ENCODE assay signal across 32 cellular contexts in genomic region chr10:111373696-111374095, GRCh38.
"Had no signal": no experiment of that assay in that cellular context is flagged by ENCODE, and none has a peak within 500 bp of the region (broad histone marks: within the 10 kb centered on the region; RNA-seq: fewer than 3 reads in every experiment).

No MANE protein-coding gene starts in this region.

- FAIRE-seq: astrocyte, bronchial epithelial cell had no signal

- H3K9me3 ChIP-seq: adrenal gland, ascending aorta, body of pancreas, breast epithelium had no signal

- DNase-seq: activated effector memory CD4-positive, alpha-beta T cell treated with anti-CD3 and anti-CD28 coated beads, Interleukin-2, amount 50 U/mL, for 16 hours; activated effector memory CD4-positive, alpha-beta T cell treated with Interleukin-2 at 50 U/mL for 16 hours; activated gamma-delta T cell; activated gamma-delta T cell treated with Interleukin-2 at 50 U/mL for 16 hours; activated naive CD4-positive, alpha-beta T cell; activated naive CD4-positive, alpha-beta T cell treated with anti-CD3 and anti-CD28 coated beads for 36 hours; activated naive CD4-positive, alpha-beta T cell treated with anti-CD3 and anti-CD28 coated beads, Interleukin-2, amount 10 ng/mL, durations not matched to agents 7 days and 5 days; activated naive CD4-positive, alpha-beta T cell treated with anti-CD3 and anti-CD28 coated beads, Interleukin-2, amount 50 U/mL, for 16 hours; activated naive CD4-positive, alpha-beta T cell treated with Interleukin-2 at 50 U/mL for 16 hours; activated naive CD8-positive, alpha-beta T cell treated with anti-CD3 and anti-CD28 coated beads for 36 hours; activated naive CD8-positive, alpha-beta T cell treated with anti-CD3 and anti-CD28 coated beads, Interleukin-2, amount 10 ng/mL, durations not matched to agents 7 days and 5 days; activated naive CD8-positive, alpha-beta T cell treated with anti-CD3 and anti-CD28 coated beads, Interleukin-2, amount 50 U/mL, for 24 hours; activated T-cell treated with anti-CD3 and anti-CD28 coated beads, Interleukin-2, amount 50 U/mL, for 1 hour; activated T-cell treated with anti-CD3 and anti-CD28 coated beads, Interleukin-2, amount 50 U/mL, for 24 hours; activated T-cell treated with anti-CD3 and anti-CD28 coated beads, Interleukin-2, amount 50 U/mL, for 4 hours; activated T-cell treated with anti-CD3 and anti-CD28 coated beads, Interleukin-2, amount 50 U/mL, for 48 hours; activated T-cell treated with anti-CD3 and anti-CD28 coated beads, Interleukin-2, amount 50 U/mL, for 72 hours; adrenal gland; amniotic stem cell; amygdala; anterior cingulate cortex; aorta; body of pancreas; brain microvascular endothelial cell; central memory CD4-positive, alpha-beta T cell had no signal

- H3K4me1 ChIP-seq: adrenal gland, ascending aorta, body of pancreas, breast epithelium had no signal

- H3K27me3 ChIP-seq: adrenal gland, ascending aorta, body of pancreas, brain microvascular endothelial cell, cardiac muscle cell had no signal

- H3K36me3 ChIP-seq: adrenal gland, ascending aorta, brain microvascular endothelial cell, breast epithelium, cardiac muscle cell had no signal

- ATAC-seq: activated naive CD4-positive, alpha-beta T cell treated with anti-CD3 and anti-CD28 coated beads, Interleukin-2, amount 50 U/mL, for 72 hours; activated naive CD8-positive, alpha-beta T cell treated with anti-CD3 and anti-CD28 coated beads, Interleukin-2, amount 50 U/mL, for 24 hours; activated T-cell treated with anti-CD3 and anti-CD28 coated beads, Interleukin-2, amount 50 U/mL, for 4 hours; activated T-cell treated with anti-CD3 and anti-CD28 coated beads, Interleukin-2, amount 50 U/mL, for 72 hours; activated T-helper 17 cell treated with anti-CD3 and anti-CD28 coated beads, Interleukin-2, amount 50 U/mL, for 72 hours; body of pancreas had no signal

- H3K4me3 ChIP-seq: adrenal gland, ascending aorta, body of pancreas, breast epithelium, cardiac muscle cell had no signal

- H3K27ac ChIP-seq: adrenal gland, ascending aorta, body of pancreas, brain microvascular endothelial cell, breast epithelium, cardiac muscle cell had no signal
